In the genomic region with DNA sequence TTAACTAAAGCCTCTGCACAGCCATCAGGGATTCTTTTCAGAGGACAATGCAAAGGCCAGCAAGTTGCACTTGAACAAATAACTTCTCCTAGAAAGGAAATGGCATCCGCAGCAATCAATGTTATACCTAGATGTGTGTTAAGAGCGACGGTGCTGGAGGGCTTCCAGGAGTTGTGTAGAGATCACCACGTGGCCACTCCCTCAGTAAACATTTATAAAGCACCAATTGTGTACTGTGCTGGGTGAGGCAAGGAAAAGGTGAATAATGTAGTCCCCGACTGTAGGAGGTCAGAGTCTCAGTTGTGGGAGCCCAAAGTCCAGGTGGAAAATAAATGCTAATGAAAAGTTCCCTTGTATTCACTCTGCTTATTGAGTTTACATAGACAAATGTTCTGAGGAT, we compare ENCODE assay signal across 22 cellular contexts.
"Had no signal": no experiment of that assay in that cellular context is flagged by ENCODE, and none has a peak within 500 bp of the region (broad histone marks: within the 10 kb centered on the region; RNA-seq: fewer than 3 reads in every experiment).

No MANE protein-coding gene starts in this region.

- H3K4me1 ChIP-seq: left lung, sigmoid colon, spleen, tibial artery had no signal

- H3K27me3 ChIP-seq: left lung, sigmoid colon had no signal

- H3K9me3 ChIP-seq: left lung, sigmoid colon, tibial artery had no signal

- H3K4me3 ChIP-seq: left lung, sigmoid colon, spleen, tibial artery had no signal

- FAIRE-seq: colon, frontal cortex, keratinocyte had no signal

- H3K27ac ChIP-seq: left lung, sigmoid colon, spleen, tibial artery had no signal

- DNase-seq: activated CD4-positive, alpha-beta T cell treated with anti-CD3 and anti-CD28 coated beads, Interleukin-2, amount 50 U/mL, for 1 hour; activated CD4-positive, CD25-positive, alpha-beta regulatory T cell treated with anti-CD3 and anti-CD28 coated beads, Interleukin-2, amount 50 U/mL, for 72 hours; activated CD8-positive, alpha-beta memory T cell treated with anti-CD3 and anti-CD28 coated beads, Interleukin-2, amount 50 U/mL, for 4 hours; activated naive CD4-positive, alpha-beta T cell treated with anti-CD3 and anti-CD28 coated beads, Interleukin-2, amount 10 ng/mL, durations not matched to agents 7 days and 5 days; activated naive CD8-positive, alpha-beta T cell treated with anti-CD3 and anti-CD28 coated beads, Interleukin-2, amount 50 U/mL, for 24 hours; activated T-cell treated with anti-CD3 and anti-CD28 coated beads, Interleukin-2, amount 50 U/mL, for 4 hours; anterior cingulate cortex; central memory CD4-positive, alpha-beta T cell; erythroblast; left lung; mammary epithelial cell; midbrain; occipital lobe; posterior cingulate gyrus; sigmoid colon; spleen; stimulated activated CD8-positive, alpha-beta memory T cell treated with anti-CD3 and anti-CD28 coated beads, Interleukin-4, amount 100 ng/mL, for 48 hours; stimulated activated naive CD4-positive, alpha-beta T cell; tibial artery had no signal

- H3K36me3 ChIP-seq: left lung, sigmoid colon, spleen, tibial artery had no signal

- ATAC-seq: activated naive CD8-positive, alpha-beta T cell treated with anti-CD3 and anti-CD28 coated beads, Interleukin-2, amount 50 U/mL, for 24 hours; activated T-cell treated with anti-CD3 and anti-CD28 coated beads, Interleukin-2, amount 50 U/mL, for 4 hours; left lung had no signal
